ENCODE assay signal across 21 cellular contexts in the genomic region with DNA sequence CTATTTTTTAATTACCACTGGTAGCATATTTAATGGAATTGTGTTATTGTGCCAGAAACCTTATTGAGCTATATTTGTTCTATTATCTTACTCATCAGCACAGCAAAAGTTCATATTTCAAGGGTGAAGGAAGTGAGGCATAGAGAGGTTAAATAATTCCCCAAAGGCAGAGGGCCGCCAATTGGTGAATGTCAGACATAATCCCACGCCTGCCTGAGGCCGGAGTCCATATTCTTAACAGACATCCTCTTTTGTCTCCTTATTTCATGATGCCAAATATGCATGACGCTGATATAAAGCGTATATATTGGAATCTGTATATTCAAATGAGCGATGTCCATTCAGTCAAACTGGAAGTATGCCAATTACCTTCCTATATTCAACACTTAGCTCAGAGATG.
A peak's percentile ranks its signal among the peaks of the same experiment; 100 is the strongest.
DNase-seq lines count a peak whose midpoint lies in the region; ATAC-seq and TF ChIP-seq lines count a peak whose summit lies in the region.
"Had no signal": no experiment of that assay in that cellular context is flagged by ENCODE, and none has a peak within 500 bp of the region (broad histone marks: within the 10 kb centered on the region; RNA-seq: fewer than 3 reads in every experiment).

No MANE protein-coding gene starts in this region.

- ATAC-seq in HG03045 (IDR thresholded peaks at IDR 0.05; ENCODE audit: unreplicated experiment) = no peak
- ATAC-seq: natural killer cell, WTC11 had no signal

- H3K4me3 ChIP-seq in epithelial cell of esophagus (ENCODE audit: low read length) = no peak overlapping the region
- H3K4me3 ChIP-seq: adrenal gland, lower lobe of right lung, testis, uterus had no signal

- DNase-seq in NCI-H1092 treated with DMSO at 0.1 percent for 48 hours (lab: John Stamatoyannopoulos, UW) = peak; percentile 36
- no peak for DNase-seq in NCI-H1092 (lab: John Stamatoyannopoulos, UW)
- peak; percentile 62 for DNase-seq in NCI-H1105 (lab: John Stamatoyannopoulos, UW)
- DNase-seq in NCI-H774 (lab: John Stamatoyannopoulos, UW) = peak; percentile 15
- peak; percentile 10 for DNase-seq in epithelial cell of esophagus (ENCODE audit: low read depth)
- no peak for DNase-seq in NCI-H446 (lab: John Stamatoyannopoulos, UW)
- no peak for DNase-seq in head of caudate nucleus
- DNase-seq: activated naive CD4-positive, alpha-beta T cell treated with anti-CD3 and anti-CD28 coated beads for 36 hours; adrenal gland; brain microvascular endothelial cell; glutamatergic neuron; HFFc6; lower lobe of right lung; natural killer cell; NCI-H2171 treated with DMSO at 0.1 percent for 48 hours; occipital lobe; stimulated activated naive CD4-positive, alpha-beta T cell treated with Interleukin-2 at 50 U/mL for 16 hours; testis; uterus had no signal

- TF ChIP-seq CTCF in epithelial cell of esophagus (IDR thresholded peaks at IDR 0.05; ENCODE audit: insufficient read depth, low read depth, low read length, missing control alignments) = no peak

- intact Hi-C loops in head of caudate nucleus (cut with DNase I) = no loop called here

Comparison
In these comparisons a context has a peak if more than half of its experiments do, and no peak if none do; other contexts are left out.
1. DNase-seq: peak in NCI-H1092 treated with DMSO at 0.1 percent for 48 hours (single experiment), NCI-H1105 (single experiment), NCI-H774 (single experiment) and epithelial cell of esophagus (single experiment); none in NCI-H1092 (single experiment), NCI-H446 (0 of 2) and head of caudate nucleus (0 of 42).